In genomic region chr3:168419091-168419490, GRCh38 we compare ENCODE assay signal across 21 cellular contexts.
"Had no signal": no experiment of that assay in that cellular context is flagged by ENCODE, and none has a peak within 500 bp of the region (broad histone marks: within the 10 kb centered on the region; RNA-seq: fewer than 3 reads in every experiment).

No MANE protein-coding gene starts in this region.

- H3K9me3 ChIP-seq: colonic mucosa, esophagus muscularis mucosa, gastroesophageal sphincter, heart left ventricle, left lung, lower lobe of right lung had no signal

- H3K4me3 Mint-ChIP-seq: dendritic cell treated with granulocyte-macrophage colony-stimulating factor and Interleukin-4, amounts not matched to agents 40 ng/mL and 50 ng/mL, for 4 days; effector memory CD8-positive, alpha-beta T cell; endodermal cell; immature natural killer cell had no signal

- H3K4me3 ChIP-seq: colonic mucosa, esophagus muscularis mucosa, gastroesophageal sphincter, heart left ventricle, hepatocyte, left lung, lower lobe of right lung had no signal

- H3K36me3 ChIP-seq: colonic mucosa, esophagus muscularis mucosa, gastroesophageal sphincter, heart left ventricle, left lung, lower lobe of right lung had no signal

- H3K9me3 Mint-ChIP-seq: dendritic cell treated with granulocyte-macrophage colony-stimulating factor and Interleukin-4, amounts not matched to agents 40 ng/mL and 50 ng/mL, for 4 days; endodermal cell had no signal

- H2AFZ ChIP-seq: hepatocyte had no signal

- ATAC-seq: effector memory CD8-positive, alpha-beta T cell; foreskin keratinocyte; gastroesophageal sphincter; heart left ventricle; left cardiac atrium; left lung; left ventricle myocardium superior; lower lobe of right lung had no signal

- H3K27ac Mint-ChIP-seq: dendritic cell treated with granulocyte-macrophage colony-stimulating factor and Interleukin-4, amounts not matched to agents 40 ng/mL and 50 ng/mL, for 4 days; effector memory CD8-positive, alpha-beta T cell; endodermal cell; immature natural killer cell had no signal

- H3K27me3 Mint-ChIP-seq: dendritic cell treated with granulocyte-macrophage colony-stimulating factor and Interleukin-4, amounts not matched to agents 40 ng/mL and 50 ng/mL, for 4 days; effector memory CD8-positive, alpha-beta T cell had no signal

- H3K27ac ChIP-seq: colonic mucosa, epithelial cell of prostate, esophagus muscularis mucosa, foreskin keratinocyte, gastroesophageal sphincter, heart left ventricle, hepatocyte, left lung, lower lobe of right lung had no signal

- H3K27me3 ChIP-seq: colonic mucosa, esophagus muscularis mucosa, foreskin keratinocyte, gastroesophageal sphincter, heart left ventricle, hepatocyte, left lung had no signal

- DNase-seq: colonic mucosa; cortex of kidney; effector CD8-positive, alpha-beta T cell; effector memory CD8-positive, alpha-beta T cell; endodermal cell; erythroblast; foreskin keratinocyte; heart left ventricle; hypothalamus; immature natural killer cell; left cardiac atrium; left lung; left ventricle myocardium superior; lower lobe of right lung; mesenchymal stem cell; midbrain had no signal

- H3K36me3 Mint-ChIP-seq: immature natural killer cell had no signal

- H3K79me2 ChIP-seq: hepatocyte had no signal

- H3K4me1 ChIP-seq: colonic mucosa, esophagus muscularis mucosa, foreskin keratinocyte, gastroesophageal sphincter, heart left ventricle, left lung, lower lobe of right lung had no signal

- H3K4me2 ChIP-seq: hepatocyte had no signal

- H3K4me1 Mint-ChIP-seq: immature natural killer cell had no signal
